ENCODE assay signal across 7 cellular contexts in the genomic region with DNA sequence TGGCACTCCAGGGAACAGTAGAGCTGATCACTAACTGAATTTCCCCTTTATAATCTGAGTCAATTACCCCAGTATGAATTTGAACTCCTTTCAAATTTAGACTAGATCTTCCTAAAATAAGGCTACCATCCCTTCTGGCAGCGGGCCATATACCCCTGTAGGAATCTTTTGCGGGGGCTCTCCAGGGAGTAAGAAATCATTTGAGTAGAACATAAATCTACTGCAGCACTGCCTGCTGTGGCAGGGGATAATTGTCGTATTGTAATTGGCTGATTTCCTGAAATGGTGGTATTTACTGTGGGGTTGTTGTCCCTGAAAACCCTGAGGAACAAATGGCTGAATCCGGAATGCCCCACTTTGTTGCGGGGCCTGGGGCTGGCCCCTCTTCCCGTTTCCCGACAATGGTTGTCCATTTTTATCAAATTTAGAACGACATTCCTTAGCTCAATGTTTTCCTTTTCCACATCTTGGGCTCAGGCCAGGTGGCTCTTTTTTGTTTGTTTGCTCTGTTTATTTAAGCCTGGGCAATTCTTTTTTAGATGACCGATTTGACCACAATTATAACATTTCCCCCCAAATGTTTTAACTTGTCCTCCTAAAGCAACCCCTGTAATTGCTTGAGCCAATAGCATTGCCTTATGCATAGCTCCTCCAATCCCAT.
A peak's percentile ranks its signal among the peaks of the same experiment; 100 is the strongest.
DNase-seq lines count a peak whose midpoint lies in the region; FAIRE-seq and TF ChIP-seq lines count a peak whose summit lies in the region.
"Not testable (repeated sequence)": the region's sequence is repeated elsewhere in the genome, so short reads cannot be mapped to it uniquely, and the experiment has no call there.

No MANE protein-coding gene starts in this region.

- not testable (repeated sequence) for H3K79me2 ChIP-seq in endothelial cell of umbilical vein (ENCODE audit: control insufficient read depth, insufficient read depth, low read length)

- H3K4me3 ChIP-seq in A673 (ENCODE audit: low read depth, low read length, poor library complexity, severe bottlenecking); HEK293 (ENCODE audit: low read depth, low read length); endothelial cell of umbilical vein (replicated peaks in 1 of 3; ENCODE audit: insufficient read depth in 1 of 3, low read depth in 1 of 3, low read length in 3 of 3): not testable (repeated sequence)

- H3K9me3 Mint-ChIP-seq in brain = not testable (repeated sequence)

- H3K36me3 ChIP-seq in A673 (ENCODE audit: insufficient read depth, low read length, poor library complexity, severe bottlenecking); HEK293 (ENCODE audit: control insufficient read depth in 2 of 2, insufficient read depth in 1 of 2, low read length in 2 of 2); endothelial cell of umbilical vein (ENCODE audit: control insufficient read depth in 2 of 2, extremely low read depth in 1 of 2, insufficient read depth in 2 of 2, low read length in 2 of 2): not testable (repeated sequence)

- DNase-seq in A673 (ENCODE audit: low spot score) (peak; percentile 67), NCI-H1105 treated with DMSO at 0.1 percent for 48 hours (lab: John Stamatoyannopoulos, UW) (peak; percentile 8), NCI-H2227 treated with DMSO at 0.1 percent for 48 hours (lab: John Stamatoyannopoulos, UW) (peak; percentile 12), NCI-H748 (lab: John Stamatoyannopoulos, UW; ENCODE audit: unreplicated experiment) (peak; percentile 11), endothelial cell of umbilical vein (ENCODE audit: low read depth, low spot score) (peak; percentile 20)

- not testable (repeated sequence) for FAIRE-seq in endothelial cell of umbilical vein (lab: Jason Lieb, UNC)

- CTCF ChIA-PET in A673 (lab: Charles Lee) (interaction anchor here (0.6 kb wide), 1 partner anchor 400 kb away, joined by 3 read pairs; no protein-coding TSS in a partner anchor), HEK293 (lab: Yijun Ruan, JAX) (interaction anchor here (0.6 to 1.0 kb wide), 2 partner anchors 155 to 248 kb away, joined by 5 read pairs; no protein-coding TSS in a partner anchor), endothelial cell of umbilical vein (lab: Charles Lee) (interaction anchor here (0.5 to 1.0 kb wide), 4 partner anchors 127 to 1689 kb away, joined by 3 to 5 read pairs (median 4); partner anchors contain the start of gene RHOG)

- not testable (repeated sequence) for H3K36me3 Mint-ChIP-seq in brain

- H4K20me1 ChIP-seq in endothelial cell of umbilical vein (replicated peaks; ENCODE audit: control insufficient read depth, extremely low read depth, insufficient read depth, low read length) = not testable (repeated sequence)

- dilution Hi-C loops in endothelial cell of umbilical vein (cut with MboI; ENCODE audit: extremely low pct_ligation_motif_present, low sequenced_read_pairs) = not testable (repeated sequence)

- BruUV-seq in A673 (replicated peaks; lab: Mats Ljungman, UMichigan); endothelial cell of umbilical vein (replicated peaks; lab: Mats Ljungman, UMichigan): not testable (repeated sequence)

- not testable (repeated sequence) for H3K4me1 ChIP-seq in A673 (ENCODE audit: insufficient read depth, low read length, poor library complexity, severe bottlenecking); HEK293 (ENCODE audit: control insufficient read depth, insufficient read depth, low read length); endothelial cell of umbilical vein (ENCODE audit: control insufficient read depth, extremely low read depth, insufficient read depth, low read length)

- H3K4me2 ChIP-seq in endothelial cell of umbilical vein (ENCODE audit: insufficient read depth, low read length) = not testable (repeated sequence)

- H3K27me3 ChIP-seq in A673 (replicated peaks; ENCODE audit: insufficient read depth, low read depth, low read length, poor library complexity) = not testable (repeated sequence)
- H3K27me3 ChIP-seq in endothelial cell of umbilical vein (ENCODE audit: control insufficient read depth in 2 of 2, insufficient read depth in 2 of 2, low read length in 2 of 2) = peaks cover 4 to 16% of the 10 kb centered on the region in 2 experiments

- POLR2A ChIA-PET in A673 (lab: Charles Lee; ENCODE audit: low non-redundant PET); HEK293 (lab: Yijun Ruan, JAX); endothelial cell of umbilical vein (lab: Charles Lee): not testable (repeated sequence)

- H3K9me1 ChIP-seq in endothelial cell of umbilical vein (replicated peaks; ENCODE audit: control insufficient read depth, extremely low read depth, insufficient read depth, low read length) = not testable (repeated sequence)

- H3K9me3 ChIP-seq in A673 (ENCODE audit: low read depth, low read length, poor library complexity, severe bottlenecking); HEK293 (ENCODE audit: control insufficient read depth, insufficient read depth, low read depth, low read length); endothelial cell of umbilical vein (replicated peaks; ENCODE audit: control insufficient read depth, insufficient read depth, low read length): not testable (repeated sequence)

- not testable (repeated sequence) for H2AFZ ChIP-seq in endothelial cell of umbilical vein (ENCODE audit: low read depth, low read length)

- peak overlapping the region in 3 of 5 experiments; percentile 5 to 81 (median 74) for H3K4me3 Mint-ChIP-seq in brain

- H3K27me3 Mint-ChIP-seq in brain = peaks cover 17% of the 10 kb centered on the region

- H3K4me1 Mint-ChIP-seq in brain = peaks cover 23% of the 10 kb centered on the region

- TF ChIP-seq POLR2A in endothelial cell of umbilical vein (IDR thresholded peaks at IDR 0.05; ENCODE audit: low read depth, low read length) = not testable (repeated sequence)

- TF ChIP-seq CTCF in A673 (conservative IDR thresholded peaks at IDR 0.05; ENCODE audit: low read depth, low read length); HEK293 (tag by site-specific recombination; IDR thresholded peaks at IDR 0.05); brain (conservative IDR thresholded peaks at IDR 0.05); endothelial cell of umbilical vein (IDR thresholded peaks at IDR 0.05; ENCODE audit: extremely low read depth in 1 of 2, insufficient read depth in 1 of 2, low read depth in 1 of 2, low read length in 2 of 2): not testable (repeated sequence)

- not testable (repeated sequence) for H3K9ac ChIP-seq in endothelial cell of umbilical vein (replicated peaks; ENCODE audit: extremely low read depth, insufficient read depth, low read length)

- intact Hi-C loops in A673 (cut with micrococcal nuclease; ENCODE audit: unreplicated experiment) (loop anchor here (10.0 kb wide), 1 partner anchor 151 kb away; no protein-coding TSS in a partner anchor), endothelial cell of umbilical vein (cut with micrococcal nuclease) (loop anchor here (1.0 to 2.0 kb wide), 2 partner anchors 127 to 156 kb away; no protein-coding TSS in a partner anchor)

- peak overlapping the region in 1 of 5 experiments; percentile 82 for H3K27ac Mint-ChIP-seq in brain

- not testable (repeated sequence) for H3K27ac ChIP-seq in A673 (ENCODE audit: low read depth, low read length, poor library complexity, severe bottlenecking); HEK293 (ENCODE audit: extremely low read depth, low read depth, low read length); endothelial cell of umbilical vein (ENCODE audit: insufficient read depth, low read depth, low read length)

TF ChIP-seq in HEK293, 187 proteins besides CTCF, POLR2A, EP300 and RAD21 (continues in another document):
- 0 out of 2 replicates have a peak, but pooled peaks have one; percentile 36 for TF ChIP-seq SP7 (tag by site-specific recombination; IDR thresholded peaks at IDR 0.05)

Comparison
In these comparisons a context has a peak if more than half of its experiments do, and no peak if none do; other contexts are left out.
1. DNase-seq: peak in every context shown above with its lines; median percentile 67 in A673; 20 in endothelial cell of umbilical vein; 12 in NCI-H2227 treated with DMSO at 0.1 percent for 48 hours; 11 in NCI-H748; 8 in NCI-H1105 treated with DMSO at 0.1 percent for 48 hours.